Comparison of ENCODE assay signal across 8 cellular contexts in genomic region chr13:75876371-75877050, GRCh38.
A peak's percentile ranks its signal among the peaks of the same experiment; 100 is the strongest.
DNase-seq lines count a peak whose midpoint lies in the region; ATAC-seq and TF ChIP-seq lines count a peak whose summit lies in the region.

No MANE protein-coding gene starts in this region.

- no peaks in the 10 kb centered on the region for H4K20me1 ChIP-seq in OCI-LY1 (ENCODE audit: insufficient read depth, low read length)

- no peak overlapping the region for H3K4me3 Mint-ChIP-seq in natural killer cell treated with Interleukin-12 subunit alpha and Interleukin-12 subunit beta and Interleukin-15 and Interleukin-18, amount 100 ng/mL, for 72 hours

- H3K9me3 ChIP-seq in OCI-LY1 (ENCODE audit: low read length): no peaks in the 10 kb centered on the region
- no peaks in the 10 kb centered on the region for H3K9me3 ChIP-seq in esophagus muscularis mucosa

- no peaks in the 10 kb centered on the region for H3K36me3 ChIP-seq in OCI-LY1 (ENCODE audit: insufficient read depth, low read length)
- no peaks in the 10 kb centered on the region for H3K36me3 ChIP-seq in esophagus muscularis mucosa

- H3K27me3 ChIP-seq in OCI-LY1 (ENCODE audit: insufficient read depth, low read length) (0 out of 2 replicates have a peak, but pooled peaks cover 3% of the 10 kb centered on the region), esophagus muscularis mucosa (no peaks in the 10 kb centered on the region)

- no peak for TF ChIP-seq EP300 in esophagus muscularis mucosa (IDR thresholded peaks at IDR 0.05)

- no peak overlapping the region for H3K27ac ChIP-seq in OCI-LY1 (ENCODE audit: low read depth, low read length, poor library complexity, severe bottlenecking)
- H3K27ac ChIP-seq in esophagus muscularis mucosa (replicated peaks in 1 of 4): no peak overlapping the region

- WGBS in esophagus muscularis mucosa: 18% methylated on average over 10 of the region's 10 CpGs

- no peaks in the 10 kb centered on the region for H3F3A ChIP-seq in OCI-LY1 (ENCODE audit: insufficient read depth, low read length)

- H3K9ac ChIP-seq in OCI-LY1 (ENCODE audit: low read length): no peak overlapping the region

- no peak overlapping the region for H2AFZ ChIP-seq in OCI-LY1 (ENCODE audit: low read length)

- H3K4me3 ChIP-seq in OCI-LY1 (ENCODE audit: low read depth, low read length, poor library complexity, severe bottlenecking) (no peak overlapping the region), esophagus muscularis mucosa (no peak overlapping the region)

- H3K27ac Mint-ChIP-seq in natural killer cell treated with Interleukin-12 subunit alpha and Interleukin-12 subunit beta and Interleukin-15 and Interleukin-18, amount 100 ng/mL, for 72 hours: no peak overlapping the region

- H3K36me3 Mint-ChIP-seq in natural killer cell treated with Interleukin-12 subunit alpha and Interleukin-12 subunit beta and Interleukin-15 and Interleukin-18, amount 100 ng/mL, for 72 hours: no peaks in the 10 kb centered on the region

- no peaks in the 10 kb centered on the region for H3K9me3 Mint-ChIP-seq in natural killer cell treated with Interleukin-12 subunit alpha and Interleukin-12 subunit beta and Interleukin-15 and Interleukin-18, amount 100 ng/mL, for 72 hours

- TF ChIP-seq POLR2A in esophagus muscularis mucosa (IDR thresholded peaks at IDR 0.05; ENCODE audit: low read depth): no peak

- H3K4me1 ChIP-seq in OCI-LY1 (ENCODE audit: insufficient read depth, low read length, severe bottlenecking) (no peaks in the 10 kb centered on the region), esophagus muscularis mucosa (peaks cover 0 to 18% (median 16%) of the 10 kb centered on the region in 4 donors)

- H3K9me2 ChIP-seq in OCI-LY1 (ENCODE audit: low read depth, low read length): no peaks in the 10 kb centered on the region

- no peaks in the 10 kb centered on the region for H3K79me2 ChIP-seq in OCI-LY1 (ENCODE audit: insufficient read depth, low read length)

- ATAC-seq in GM21381 (IDR thresholded peaks at IDR 0.05; ENCODE audit: unreplicated experiment): peak; percentile 89
- peak; percentile 68 to 71 for ATAC-seq in natural killer cell treated with Interleukin-12 subunit alpha and Interleukin-12 subunit beta and Interleukin-15 and Interleukin-18, amount 100 ng/mL, for 72 hours

- TF ChIP-seq CTCF in OCI-LY1 (IDR thresholded peaks at IDR 0.05; ENCODE audit: low read length) (peak; percentile 89), esophagus muscularis mucosa (IDR thresholded peaks at IDR 0.05) (peak; percentile 84 to 96 (median 88))

- peaks cover 0 to 2% of the 10 kb centered on the region in 2 donors for H3K4me1 Mint-ChIP-seq in natural killer cell treated with Interleukin-12 subunit alpha and Interleukin-12 subunit beta and Interleukin-15 and Interleukin-18, amount 100 ng/mL, for 72 hours (ENCODE audit: low read depth in 2 of 2)

- DNase-seq in DMS114 treated with DMSO at 0.1 percent for 48 hours (lab: John Stamatoyannopoulos, UW; ENCODE audit: unreplicated experiment): peak; percentile 26
- DNase-seq in HK-2 (ENCODE audit: unreplicated experiment): peak; percentile 30
- peak; percentile 30 for DNase-seq in activated T-cell treated with anti-CD3 and anti-CD28 coated beads for 24 hours (ENCODE audit: low read depth)
- no peak for DNase-seq in esophagus muscularis mucosa (ENCODE audit: extremely low spot score)
- no peak for DNase-seq in natural killer cell treated with Interleukin-12 subunit alpha and Interleukin-12 subunit beta and Interleukin-15 and Interleukin-18, amount 100 ng/mL, for 72 hours (ENCODE audit: low spot score)
- peak; percentile 45 for DNase-seq in stromal cell of bone marrow (ENCODE audit: low read depth)

- H3K4me2 ChIP-seq in OCI-LY1 (ENCODE audit: low read length): no peak overlapping the region

- intact Hi-C loops in esophagus muscularis mucosa (cut with DNase I): loop anchor here (10.0 kb wide), 2 partner anchors 458 to 508 kb away; no protein-coding TSS in a partner anchor

- peaks cover 12 to 25% of the 10 kb centered on the region in 2 donors for H3K27me3 Mint-ChIP-seq in natural killer cell treated with Interleukin-12 subunit alpha and Interleukin-12 subunit beta and Interleukin-15 and Interleukin-18, amount 100 ng/mL, for 72 hours

Comparison
In these comparisons a context has a peak if more than half of its experiments do, and no peak if none do; other contexts are left out.
1. DNase-seq: peak in DMS114 treated with DMSO at 0.1 percent for 48 hours (single experiment), HK-2 (single experiment), activated T-cell treated with anti-CD3 and anti-CD28 coated beads for 24 hours (single experiment) and stromal cell of bone marrow (single experiment); none in esophagus muscularis mucosa (single experiment) and natural killer cell treated with Interleukin-12 subunit alpha and Interleukin-12 subunit beta and Interleukin-15 and Interleukin-18, amount 100 ng/mL, for 72 hours (single experiment).